ENCODE assay signal across 13 cellular contexts in the genomic region with DNA sequence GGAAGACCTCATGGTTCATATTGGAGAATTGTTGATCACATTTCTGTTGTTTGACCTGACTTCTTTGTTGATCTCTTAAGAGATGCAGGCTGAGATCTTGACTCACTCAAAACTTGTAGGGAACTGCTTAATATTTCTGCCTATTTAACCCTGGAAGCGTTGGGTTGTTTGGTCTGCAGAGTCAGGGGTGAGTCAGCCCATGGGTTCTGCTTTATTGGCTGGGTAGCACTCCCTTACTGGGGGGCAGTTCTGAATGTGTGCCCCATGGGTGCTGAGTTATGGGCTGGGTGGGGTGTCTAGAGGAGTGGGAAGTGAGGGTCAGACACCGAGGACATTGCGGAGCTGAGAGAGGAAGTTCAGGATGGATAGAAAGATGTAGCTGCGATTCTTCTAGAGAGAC.
DNase-seq lines count a peak whose midpoint lies in the region; ATAC-seq, FAIRE-seq and TF ChIP-seq lines count a peak whose summit lies in the region.
"Had no signal": no experiment of that assay in that cellular context is flagged by ENCODE, and none has a peak within 500 bp of the region (broad histone marks: within the 10 kb centered on the region; RNA-seq: fewer than 3 reads in every experiment).

No MANE protein-coding gene starts in this region.

- peak overlapping the region; percentile 32; the same call in 1 of the 2 replicates for H2AK5ac ChIP-seq in IMR-90 (ENCODE audit: low read depth, low read length)

- peaks cover 0 to 18% of the 10 kb centered on the region in 2 donors for H3K36me3 Mint-ChIP-seq in naive B cell
- peaks cover 0 to 8% (median 5%) of the 10 kb centered on the region in 3 donors for H3K36me3 Mint-ChIP-seq in naive thymus-derived CD8-positive, alpha-beta T cell

- H3K9ac ChIP-seq in IMR-90 (ENCODE audit: low read depth, low read length) (no peak overlapping the region), endothelial cell of umbilical vein (replicated peaks; ENCODE audit: extremely low read depth, insufficient read depth, low read length) (no peak overlapping the region)
- H3K9ac ChIP-seq: parathyroid adenoma had no signal

- no peaks in the 10 kb centered on the region for H3K9me3 Mint-ChIP-seq in naive B cell
- H3K9me3 Mint-ChIP-seq in naive thymus-derived CD8-positive, alpha-beta T cell: no peaks in the 10 kb centered on the region

- no peaks in the 10 kb centered on the region for H3K9me3 ChIP-seq in IMR-90 (ENCODE audit: control insufficient read depth, insufficient read depth, low read length)
- H3K9me3 ChIP-seq in endothelial cell of umbilical vein (replicated peaks; ENCODE audit: control insufficient read depth, insufficient read depth, low read length): no peaks in the 10 kb centered on the region
- H3K9me3 ChIP-seq in WERI-Rb-1 (ENCODE audit: severe bottlenecking): no peaks in the 10 kb centered on the region
- H3K9me3 ChIP-seq: BE2C, SJCRH30 had no signal

- no peak overlapping the region for H3K4me3 ChIP-seq in IMR-90 (ENCODE audit: insufficient read depth, low read depth, low read length)
- no peak overlapping the region for H3K4me3 ChIP-seq in endothelial cell of umbilical vein (replicated peaks in 1 of 3; ENCODE audit: insufficient read depth in 1 of 3, low read depth in 1 of 3, low read length in 3 of 3)
- H3K4me3 ChIP-seq in WERI-Rb-1 (ENCODE audit: low read depth, low read length): no peak overlapping the region
- H3K4me3 ChIP-seq: SJCRH30 had no signal

- DNase-seq in A172 (ENCODE audit: low spot score): peak; percentile 31
- DNase-seq in IMR-90: peak; percentile 58
- peak; percentile 24 for DNase-seq in endothelial cell of umbilical vein (ENCODE audit: low read depth, low spot score)
- DNase-seq in naive B cell: no peak
- no peak for DNase-seq in naive thymus-derived CD8-positive, alpha-beta T cell
- no peak for DNase-seq in activated CD4-positive, CD25-positive, alpha-beta regulatory T cell treated with anti-CD3 and anti-CD28 coated beads, Interleukin-2, amount 50 U/mL, for 72 hours
- no peak for DNase-seq in WERI-Rb-1
- DNase-seq: activated CD8-positive, alpha-beta memory T cell treated with anti-CD3 and anti-CD28 coated beads for 24 hours; NCI-H2029 treated with DMSO at 0.1 percent for 48 hours had no signal

- BruUV-seq in IMR-90 (replicated peaks; lab: Mats Ljungman, UMichigan) (no TSS peak), endothelial cell of umbilical vein (replicated peaks; lab: Mats Ljungman, UMichigan) (no TSS peak)

- peaks cover 19% of the 10 kb centered on the region for H3K79me2 ChIP-seq in endothelial cell of umbilical vein (ENCODE audit: control insufficient read depth, insufficient read depth, low read length)

- dilution Hi-C loops in IMR-90 (cut with HindIII; ENCODE audit: low sequenced_read_pairs, unreplicated experiment): no loop called here
- dilution Hi-C loops in endothelial cell of umbilical vein (cut with MboI; ENCODE audit: extremely low pct_ligation_motif_present, low sequenced_read_pairs): no loop called here

- no peak for TF ChIP-seq RAD21 in IMR-90 (IDR thresholded peaks at IDR 0.05; ENCODE audit: low read length)

- H2AFZ ChIP-seq in IMR-90 (replicated peaks; ENCODE audit: low read length, poor library complexity) (no peak overlapping the region), endothelial cell of umbilical vein (ENCODE audit: low read depth, low read length) (no peak overlapping the region)
- H2AFZ ChIP-seq: parathyroid adenoma had no signal

- in situ Hi-C loops in IMR-90 (cut with MboI; ENCODE audit: low sequenced_read_pairs): no loop called here

- CTCF ChIA-PET in IMR-90 (lab: Yijun Ruan, JAX): interaction anchor here (1.2 kb wide), 1 partner anchor 14 kb away, joined by 4 read pairs; no protein-coding TSS in a partner anchor
- CTCF ChIA-PET in endothelial cell of umbilical vein (lab: Charles Lee): interaction anchor here (0.8 to 1.9 kb wide), 4 partner anchors 10 to 89 kb away, joined by 3 to 6 read pairs (median 4); a partner anchor contains a TSS

- H3K56ac ChIP-seq in IMR-90 (ENCODE audit: extremely low read depth, insufficient read depth, low read length): no peak overlapping the region; the same call in 1 of the 2 replicates

- no peak overlapping the region; the same call in 2 of the 3 replicates for H2BK15ac ChIP-seq in IMR-90 (ENCODE audit: low read depth, low read length)

- H3K27ac ChIP-seq in IMR-90 (ENCODE audit: insufficient read depth, low read length) (no peak overlapping the region), endothelial cell of umbilical vein (ENCODE audit: insufficient read depth, low read depth, low read length) (no peak overlapping the region), WERI-Rb-1 (no peak overlapping the region)
- H3K27ac ChIP-seq: parathyroid adenoma, SJCRH30 had no signal

- peaks cover 60 to 78% (median 77%) of the 10 kb centered on the region in 3 donors for H3K4me1 Mint-ChIP-seq in naive B cell
- H3K4me1 Mint-ChIP-seq in naive thymus-derived CD8-positive, alpha-beta T cell: peaks cover 40 to 71% (median 50%) of the 10 kb centered on the region in 4 donors

- 0 out of 2 replicates have a peak overlapping the region, but pooled peaks have one; percentile 43 for H3K4ac ChIP-seq in IMR-90 (ENCODE audit: low read depth, low read length)

- H3K27me3 ChIP-seq in IMR-90 (ENCODE audit: control insufficient read depth, insufficient read depth, low read length) (no peaks in the 10 kb centered on the region), endothelial cell of umbilical vein (ENCODE audit: control insufficient read depth in 2 of 2, insufficient read depth in 2 of 2, low read length in 2 of 2) (no peaks in the 10 kb centered on the region), WERI-Rb-1 (ENCODE audit: insufficient read depth, low read depth, severe bottlenecking) (no peaks in the 10 kb centered on the region)
- H3K27me3 ChIP-seq: BE2C, SJCRH30 had no signal

- H3K14ac ChIP-seq in IMR-90 (replicated peaks; ENCODE audit: low read depth, low read length): 0 out of 2 replicates have a peak overlapping the region, but pooled peaks have one; percentile 28

- H3K9me1 ChIP-seq in IMR-90 (ENCODE audit: insufficient read depth, low read length) (peaks cover 16% of the 10 kb centered on the region), endothelial cell of umbilical vein (replicated peaks; ENCODE audit: control insufficient read depth, extremely low read depth, insufficient read depth, low read length) (no peaks in the 10 kb centered on the region)

- no peak overlapping the region for H2AK9ac ChIP-seq in IMR-90 (replicated peaks; ENCODE audit: low read depth, low read length, poor library complexity)

- H2BK120ac ChIP-seq in IMR-90 (ENCODE audit: low read depth, low read length): no peak overlapping the region

- peak; percentile 31 for FAIRE-seq in endothelial cell of umbilical vein (lab: Jason Lieb, UNC)

- no peak overlapping the region for H2BK20ac ChIP-seq in IMR-90 (ENCODE audit: low read depth, low read length)

- no peak overlapping the region for H3K23ac ChIP-seq in IMR-90 (ENCODE audit: low read depth, low read length)

- ATAC-seq in IMR-90 (ENCODE audit: low read depth) (peak; percentile 72), naive B cell (ENCODE audit: low read depth in 2 of 2) (no peak), GM18909 (IDR thresholded peaks at IDR 0.05; ENCODE audit: poor library complexity, unreplicated experiment) (no peak)
- no peak for ATAC-seq in naive thymus-derived CD8-positive, alpha-beta T cell

- H3K4me2 ChIP-seq in IMR-90 (ENCODE audit: low read depth, low read length) (no peak overlapping the region), endothelial cell of umbilical vein (ENCODE audit: insufficient read depth, low read length) (peak overlapping the region; percentile 61)

- no peak overlapping the region for H4K91ac ChIP-seq in IMR-90 (ENCODE audit: insufficient read depth, low read depth, low read length)

- peaks cover 23% of the 10 kb centered on the region for H4K20me1 ChIP-seq in IMR-90 (ENCODE audit: insufficient read depth, low read length)
- peaks cover 2% of the 10 kb centered on the region for H4K20me1 ChIP-seq in endothelial cell of umbilical vein (replicated peaks; ENCODE audit: control insufficient read depth, extremely low read depth, insufficient read depth, low read length)

- intact Hi-C loops in IMR-90 (cut with micrococcal nuclease): no loop called here
- intact Hi-C loops in endothelial cell of umbilical vein (cut with micrococcal nuclease): no loop called here

- H3K27me3 Mint-ChIP-seq in naive B cell: no peaks in the 10 kb centered on the region
- no peaks in the 10 kb centered on the region for H3K27me3 Mint-ChIP-seq in naive thymus-derived CD8-positive, alpha-beta T cell

- peaks cover 54 to 68% of the 10 kb centered on the region in 2 experiments for H3K79me1 ChIP-seq in IMR-90 (ENCODE audit: low read depth in 1 of 2, low read length in 2 of 2)

- H4K5ac ChIP-seq in IMR-90 (ENCODE audit: low read depth, low read length): no peak overlapping the region

- H3K36me3 ChIP-seq in IMR-90 (ENCODE audit: control insufficient read depth, insufficient read depth, low read length) (no peaks in the 10 kb centered on the region), endothelial cell of umbilical vein (ENCODE audit: control insufficient read depth in 2 of 2, extremely low read depth in 1 of 2, insufficient read depth in 2 of 2, low read length in 2 of 2) (no peaks in the 10 kb centered on the region), WERI-Rb-1 (no peaks in the 10 kb centered on the region)
- H3K36me3 ChIP-seq: BE2C, SJCRH30 had no signal

- TF ChIP-seq CTCF in IMR-90 (conservative IDR thresholded peaks at IDR 0.05; ENCODE audit: low read depth, low read length): no peak
- no peak for TF ChIP-seq CTCF in endothelial cell of umbilical vein (IDR thresholded peaks at IDR 0.05; ENCODE audit: extremely low read depth in 1 of 2, insufficient read depth in 1 of 2, low read depth in 1 of 2, low read length in 2 of 2)
- TF ChIP-seq CTCF in WERI-Rb-1 (IDR thresholded peaks at IDR 0.05; ENCODE audit: low read depth, low read length): no peak

- no CpG with 5 or more reads among the region's 4 CpGs for WGBS in IMR-90 (ENCODE audit: extremely low coverage in 2 of 2, insufficient read length in 1 of 2), 2 experiments

- H2BK5ac ChIP-seq in IMR-90 (ENCODE audit: low read depth, low read length, poor library complexity, severe bottlenecking): peak overlapping the region; percentile 10

- H4K8ac ChIP-seq in IMR-90 (ENCODE audit: low read depth in 2 of 2, low read length in 2 of 2): no peak overlapping the region

- no peak overlapping the region for H3K18ac ChIP-seq in IMR-90 (ENCODE audit: low read depth, low read length)

- peaks cover 17% of the 10 kb centered on the region for H3K4me1 ChIP-seq in IMR-90 (ENCODE audit: control insufficient read depth, insufficient read depth, low read length)
- H3K4me1 ChIP-seq in endothelial cell of umbilical vein (ENCODE audit: control insufficient read depth, extremely low read depth, insufficient read depth, low read length): peaks cover 22% of the 10 kb centered on the region

- TF ChIP-seq POLR2A in IMR-90 (IDR thresholded peaks at IDR 0.05; ENCODE audit: low read depth, low read length) (no peak), endothelial cell of umbilical vein (IDR thresholded peaks at IDR 0.05; ENCODE audit: low read depth, low read length) (no peak)

- peak overlapping the region in 5 of 6 donors; percentile 16 to 93 (median 57) for H3K27ac Mint-ChIP-seq in naive B cell
- peak overlapping the region in 4 of 10 donors; percentile 3 to 72 (median 10) for H3K27ac Mint-ChIP-seq in naive thymus-derived CD8-positive, alpha-beta T cell

- H3K4me3 Mint-ChIP-seq in naive B cell: peak overlapping the region in 5 of 8 donors; percentile 26 to 55 (median 32)
- peak overlapping the region in 1 of 10 donors; percentile 44 for H3K4me3 Mint-ChIP-seq in naive thymus-derived CD8-positive, alpha-beta T cell

- POLR2A ChIA-PET in IMR-90 (lab: Charles Lee; ENCODE audit: unreplicated experiment) (interaction anchor here (0.6 kb wide), 1 partner anchor 14 kb away, joined by 3 read pairs; no protein-coding TSS in a partner anchor), endothelial cell of umbilical vein (lab: Charles Lee) (no interaction called here)
- POLR2A ChIA-PET in naive thymus-derived CD8-positive, alpha-beta T cell (lab: Charles Lee): no interaction called here

Comparison
In these comparisons a context has a peak if more than half of its experiments do, and no peak if none do; other contexts are left out.
1. DNase-seq: peak in A172 (single experiment), IMR-90 (single experiment) and endothelial cell of umbilical vein (single experiment); none in naive B cell (single experiment), naive thymus-derived CD8-positive, alpha-beta T cell (0 of 10), activated CD4-positive, CD25-positive, alpha-beta regulatory T cell treated with anti-CD3 and anti-CD28 coated beads, Interleukin-2, amount 50 U/mL, for 72 hours (single experiment) and WERI-Rb-1 (single experiment).